ENCODE assay signal across 13 cellular contexts in the genomic region with DNA sequence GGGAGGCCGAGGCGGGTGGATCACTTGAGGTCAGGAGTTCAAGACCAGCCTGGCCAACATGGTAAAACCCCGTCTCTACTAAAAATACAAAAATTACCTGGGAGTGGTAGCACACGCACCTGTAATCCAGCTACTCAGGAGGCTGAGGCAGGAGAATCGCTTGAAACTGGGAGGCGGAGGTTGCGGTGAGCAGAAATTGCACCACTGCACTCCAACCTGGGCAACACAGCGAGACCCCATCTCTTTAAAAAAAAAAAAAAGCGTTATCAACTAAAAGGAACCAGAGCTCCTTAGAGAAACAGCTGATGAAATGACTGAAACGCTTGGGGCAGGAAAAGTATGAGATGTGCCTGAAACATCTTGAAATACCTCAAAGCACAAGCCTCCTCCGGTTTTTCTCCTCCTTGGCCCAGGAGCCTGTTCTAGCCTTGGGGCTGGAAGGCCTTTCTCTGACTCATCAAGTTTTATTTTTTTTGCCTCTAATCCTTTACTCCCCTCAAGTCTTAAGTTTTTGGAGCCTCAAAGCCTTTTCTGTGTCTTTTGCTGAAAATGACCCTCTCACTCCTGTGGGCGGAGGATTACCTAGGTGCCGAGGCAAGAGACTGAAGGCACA. TPM values are rescaled to one million over a fixed set of nuclear protein-coding genes. Genes with fewer than 3 reads are reported as not detected.
A peak's percentile ranks its signal among the peaks of the same experiment; 100 is the strongest.
DNase-seq lines count a peak whose midpoint lies in the region; ATAC-seq and TF ChIP-seq lines count a peak whose summit lies in the region.
"Had no signal": no experiment of that assay in that cellular context is flagged by ENCODE, and none has a peak within 500 bp of the region (broad histone marks: within the 10 kb centered on the region; RNA-seq: fewer than 3 reads in every experiment).

No MANE protein-coding gene starts in this region.

- no peak for ATAC-seq in HG03442 (IDR thresholded peaks at IDR 0.05; ENCODE audit: unreplicated experiment)
- no peak for ATAC-seq in activated T-cell treated with anti-CD3 and anti-CD28 coated beads, Interleukin-2, amount 50 U/mL, for 72 hours (replicated peaks in 1 of 2)

- no peak overlapping the region for H3K27ac Mint-ChIP-seq in activated T-cell treated with anti-CD3 and anti-CD28 coated beads, Interleukin-2, amount 50 U/mL, for 72 hours

- intact Hi-C loops in sigmoid colon (cut with DNase I) = loop anchor here (10.0 kb wide), 1 partner anchor 110 kb away; the partner anchor contains the start of gene ABHD11

- H3K27me3 ChIP-seq in sigmoid colon = no peaks in the 10 kb centered on the region

- no peaks in the 10 kb centered on the region for H3K36me3 Mint-ChIP-seq in activated T-cell treated with anti-CD3 and anti-CD28 coated beads, Interleukin-2, amount 50 U/mL, for 72 hours (ENCODE audit: insufficient read depth in 2 of 2)
- H3K36me3 Mint-ChIP-seq: CD4-positive, CD25-positive, alpha-beta regulatory T cell had no signal

- TF ChIP-seq EP300 in sigmoid colon (IDR thresholded peaks at IDR 0.05) = no peak

- 88 to 89% methylated on average over 13 of the region's 13 CpGs for WGBS in sigmoid colon, 2 donors

- no peak for TF ChIP-seq POLR2A in sigmoid colon (IDR thresholded peaks at IDR 0.05)

- H3K4me3 ChIP-seq in fibroblast of mammary gland (ENCODE audit: control insufficient read depth, low read depth, low read length) = no peak overlapping the region
- no peak overlapping the region for H3K4me3 ChIP-seq in sigmoid colon

- peak; percentile 84 for DNase-seq in ELR (ENCODE audit: low read depth)
- peak; percentile 92 for DNase-seq in RPMI7951 (ENCODE audit: low read depth)
- DNase-seq in fibroblast of mammary gland (ENCODE audit: low read depth) = peak; percentile 73
- DNase-seq in sigmoid colon = no peak
- DNase-seq in activated effector memory CD4-positive, alpha-beta T cell treated with anti-CD3 and anti-CD28 coated beads, Interleukin-2, amount 50 U/mL, for 16 hours = no peak
- no peak for DNase-seq in activated T-cell treated with anti-CD3 and anti-CD28 coated beads, Interleukin-2, amount 50 U/mL, for 72 hours
- DNase-seq in NCI-H774 (lab: John Stamatoyannopoulos, UW) = no peak
- DNase-seq: activated CD4-positive, CD25-positive, alpha-beta regulatory T cell; NCI-H2227 treated with DMSO at 0.1 percent for 48 hours; stimulated activated naive CD4-positive, alpha-beta T cell had no signal

- H3K4me1 ChIP-seq in sigmoid colon = peaks cover 0 to 44% (median 28%) of the 10 kb centered on the region in 4 donors

- H3K4me3 Mint-ChIP-seq in activated T-cell treated with anti-CD3 and anti-CD28 coated beads, Interleukin-2, amount 50 U/mL, for 72 hours = no peak overlapping the region

- peak overlapping the region in 3 of 4 donors; percentile 10 to 82 (median 77) for H3K27ac ChIP-seq in sigmoid colon

- peaks cover 9% of the 10 kb centered on the region for H3K4me1 Mint-ChIP-seq in activated T-cell treated with anti-CD3 and anti-CD28 coated beads, Interleukin-2, amount 50 U/mL, for 72 hours (ENCODE audit: low read depth)

- no peaks in the 10 kb centered on the region for H3K9me3 Mint-ChIP-seq in activated T-cell treated with anti-CD3 and anti-CD28 coated beads, Interleukin-2, amount 50 U/mL, for 72 hours
- H3K9me3 Mint-ChIP-seq: CD4-positive, CD25-positive, alpha-beta regulatory T cell had no signal

- no peaks in the 10 kb centered on the region for H3K9me3 ChIP-seq in sigmoid colon

- TF ChIP-seq CTCF in fibroblast of mammary gland (conservative IDR thresholded peaks at IDR 0.05; ENCODE audit: control insufficient read depth, insufficient read depth, low read depth, low read length) (no peak), sigmoid colon (IDR thresholded peaks at IDR 0.05) (no peak)

- H3K36me3 ChIP-seq in sigmoid colon = no peaks in the 10 kb centered on the region

- peaks cover 17% of the 10 kb centered on the region for H3K27me3 Mint-ChIP-seq in activated T-cell treated with anti-CD3 and anti-CD28 coated beads, Interleukin-2, amount 50 U/mL, for 72 hours (ENCODE audit: low read depth)
- H3K27me3 Mint-ChIP-seq: CD4-positive, CD25-positive, alpha-beta regulatory T cell had no signal

RNA-seq across cellular contexts. Expression of gene METTL27, which starts 2.6 kb away (rescaled TPM):
- 0.12 and 0.29 TPM in 2 replicates for total RNA-seq in RPMI7951 (2014; rRNA removed; shearing (Covaris generic))
- 1 to 10 TPM in 3 of 4 donors, under 1 TPM in 1; 0.99 to 5.5 (median 2.1) TPM for total RNA-seq in sigmoid colon
- 10 to 100 TPM in 1 of 3 donors, 1 to 10 TPM in 2; 2.1 to 12.3 (median 4.8) TPM for polyA plus RNA-seq in sigmoid colon
- 1 to 10 TPM in 1 of 2 donors, not detected in 1; 1.8 TPM for total RNA-seq in activated T-cell treated with anti-CD3 and anti-CD28 coated beads, Interleukin-2, amount 50 U/mL, for 72 hours

RNA-seq across cellular contexts. Expression of gene CLDN4, which starts 14.2 kb away (rescaled TPM):
- 0.49 and 1.2 TPM in 2 replicates for total RNA-seq in RPMI7951 (2014; rRNA removed; shearing (Covaris generic))
- total RNA-seq in sigmoid colon = under 1 TPM in 2 of 4 donors, not detected in 2; 0.16 to 0.71 TPM
- 100 to 1,000 TPM; 210 to 690 (median 293) TPM for polyA plus RNA-seq in sigmoid colon
- under 1 TPM; 0.34 to 0.53 TPM for total RNA-seq in activated T-cell treated with anti-CD3 and anti-CD28 coated beads, Interleukin-2, amount 50 U/mL, for 72 hours
- total RNA-seq: lung microvascular endothelial cell had no signal

RNA-seq across cellular contexts. Expression of gene TMEM270, which starts 16.0 kb away (rescaled TPM):
- total RNA-seq in RPMI7951 (2014; rRNA removed; shearing (Covaris generic)) = not detected in 2 replicates
- not detected for total RNA-seq in sigmoid colon
- polyA plus RNA-seq in sigmoid colon = under 1 TPM in 1 of 3 donors, not detected in 2; 0.39 TPM
- total RNA-seq in activated T-cell treated with anti-CD3 and anti-CD28 coated beads, Interleukin-2, amount 50 U/mL, for 72 hours = not detected
- total RNA-seq: CD4-positive, CD25-positive, alpha-beta regulatory T cell; lung microvascular endothelial cell had no signal

Comparison
In these comparisons a context has a peak if more than half of its experiments do, and no peak if none do; other contexts are left out.
1. DNase-seq: peak in ELR (single experiment), RPMI7951 (single experiment) and fibroblast of mammary gland (single experiment); none in sigmoid colon (single experiment), activated effector memory CD4-positive, alpha-beta T cell treated with anti-CD3 and anti-CD28 coated beads, Interleukin-2, amount 50 U/mL, for 16 hours (single experiment), activated T-cell treated with anti-CD3 and anti-CD28 coated beads, Interleukin-2, amount 50 U/mL, for 72 hours (0 of 2) and NCI-H774 (single experiment).